Comparison of ENCODE assay signal across 11 cellular contexts in genomic region chr14:88535149-88535548, GRCh38. TPM values are rescaled to one million over a fixed set of nuclear protein-coding genes. Genes with fewer than 3 reads are reported as not detected.
DNase-seq lines count a peak whose midpoint lies in the region; ATAC-seq and TF ChIP-seq lines count a peak whose summit lies in the region.
"Had no signal": no experiment of that assay in that cellular context is flagged by ENCODE, and none has a peak within 500 bp of the region (broad histone marks: within the 10 kb centered on the region; RNA-seq: fewer than 3 reads in every experiment).

No MANE protein-coding gene starts in this region.

- H3K27ac Mint-ChIP-seq in HFFc6 (peak overlapping the region; percentile 8; the same call in 1 of the 2 replicates), mesothelial cell of epicardium (peak overlapping the region; percentile 48), immature natural killer cell (no peak overlapping the region)

- H3K27ac ChIP-seq in sigmoid colon: no peak overlapping the region
- H3K27ac ChIP-seq: brain microvascular endothelial cell, C4-2B had no signal

- H3K36me3 Mint-ChIP-seq in HFFc6 (ENCODE audit: low read depth) (peaks cover 18% of the 10 kb centered on the region), mesothelial cell of epicardium (peaks cover 31% of the 10 kb centered on the region), immature natural killer cell (peaks cover 0 to 2% (median 0%) of the 10 kb centered on the region in 3 donors)

- DNase-seq in AG20443 (ENCODE audit: low spot score): peak; percentile 42
- DNase-seq in HFFc6: no peak
- DNase-seq in dermis blood vessel endothelial cell: peak; percentile 53
- no peak for DNase-seq in mesothelial cell of epicardium (ENCODE audit: low spot score in 2 of 2, unreplicated experiment in 2 of 2)
- no peak for DNase-seq in immature natural killer cell
- no peak for DNase-seq in sigmoid colon
- no peak for DNase-seq in DMS53 (lab: John Stamatoyannopoulos, UW)
- DNase-seq: brain microvascular endothelial cell had no signal

- H3K27me3 ChIP-seq in sigmoid colon: no peaks in the 10 kb centered on the region
- H3K27me3 ChIP-seq: brain microvascular endothelial cell had no signal

- ATAC-seq in GM19397 (IDR thresholded peaks at IDR 0.05; ENCODE audit: unreplicated experiment): no peak

- no peak overlapping the region for H3K4me3 Mint-ChIP-seq in HFFc6
- no peak overlapping the region for H3K4me3 Mint-ChIP-seq in mesothelial cell of epicardium
- H3K4me3 Mint-ChIP-seq in immature natural killer cell: no peak overlapping the region

- peaks cover 0 to 29% (median 10%) of the 10 kb centered on the region in 4 donors for H3K4me1 ChIP-seq in sigmoid colon

- H3K9me3 ChIP-seq in sigmoid colon: peaks cover 0 to under 1% (median under 1%) of the 10 kb centered on the region in 4 donors

- 14 to 46% methylated on average over 4 of the region's 4 CpGs for WGBS in sigmoid colon, 2 donors

- TF ChIP-seq POLR2A in sigmoid colon (IDR thresholded peaks at IDR 0.05): no peak

- no peak overlapping the region for H3K4me3 ChIP-seq in sigmoid colon

- H3K27me3 Mint-ChIP-seq in HFFc6 (ENCODE audit: insufficient read depth) (no peaks in the 10 kb centered on the region), mesothelial cell of epicardium (ENCODE audit: low read depth) (no peaks in the 10 kb centered on the region), immature natural killer cell (ENCODE audit: low read depth in 3 of 3) (peaks cover 0 to 10% (median 4%) of the 10 kb centered on the region in 3 donors)

- peaks cover 11% of the 10 kb centered on the region for H3K4me1 Mint-ChIP-seq in HFFc6 (ENCODE audit: low read depth)
- H3K4me1 Mint-ChIP-seq in mesothelial cell of epicardium: peaks cover 18% of the 10 kb centered on the region
- H3K4me1 Mint-ChIP-seq in immature natural killer cell: no peaks in the 10 kb centered on the region

- intact Hi-C loops in sigmoid colon (cut with DNase I): no loop called here

- peaks cover 0 to 5% (median 0%) of the 10 kb centered on the region in 4 donors for H3K36me3 ChIP-seq in sigmoid colon

- H3K9me3 Mint-ChIP-seq in HFFc6 (no peaks in the 10 kb centered on the region), mesothelial cell of epicardium (peaks cover 14% of the 10 kb centered on the region), immature natural killer cell (peaks cover 0 to 5% (median 0%) of the 10 kb centered on the region in 6 donors)

- TF ChIP-seq CTCF in HFFc6 (IDR thresholded peaks at IDR 0.05) (peak; percentile 39), mesothelial cell of epicardium (IDR thresholded peaks at IDR 0.05; ENCODE audit: unreplicated experiment) (no peak), sigmoid colon (IDR thresholded peaks at IDR 0.05) (peak in 1 of 4 experiments; percentile 23)

- TF ChIP-seq EP300 in sigmoid colon (IDR thresholded peaks at IDR 0.05): no peak

RNA-seq across cellular contexts. Expression of gene PTPN21, which starts 19.7 kb away (rescaled TPM):
- total RNA-seq in HFFc6 (2021; fragmentation: NEBNext Ultra II Directional; extraction: Animal tissue kit (Norgen Biotek cat#: 25700)): 10 to 100 TPM; 22.0 to 25.9 (median 24.9) TPM
- total RNA-seq in dermis blood vessel endothelial cell (6.3 and 7.3 TPM in 2 replicates), mesothelial cell of epicardium (31.3 to 34.0 TPM (median 31.5 TPM) in 3 replicates), sigmoid colon (10 to 100 TPM; 13.7 to 29.1 (median 17.5) TPM)
- polyA plus RNA-seq in immature natural killer cell (not detected), sigmoid colon (10 to 100 TPM in 1 of 3 donors, 1 to 10 TPM in 2; 7.3 to 12.6 (median 9.5) TPM)
- total RNA-seq: T-helper 1 cell treated with Interleukin-12 subunit alpha and Interleukin-12 subunit beta and Interleukin-4 antibody, amounts not matched to agents 30 ng/mL and 1 ng/mL, for 36 hours had no signal

RNA-seq across cellular contexts. Expression of gene ZC3H14, which starts 27.7 kb away (rescaled TPM):
- 10 to 100 TPM; 56.4 to 65.1 (median 58.9) TPM for total RNA-seq in HFFc6 (2021; fragmentation: NEBNext Ultra II Directional; extraction: Animal tissue kit (Norgen Biotek cat#: 25700))
- total RNA-seq in dermis blood vessel endothelial cell (61.4 and 65.9 TPM in 2 replicates), mesothelial cell of epicardium (83.5 to 88.6 TPM (median 85.0 TPM) in 3 replicates), sigmoid colon (10 to 100 TPM; 80.4 to 89.5 (median 83.7) TPM)
- polyA plus RNA-seq in immature natural killer cell (10 to 100 TPM; 28.3 to 48.4 (median 36.1) TPM), sigmoid colon (10 to 100 TPM; 23.4 to 30.6 (median 25.0) TPM)

Comparison
In these comparisons a context has a peak if more than half of its experiments do, and no peak if none do; other contexts are left out.
1. DNase-seq: peak in AG20443 (single experiment) and dermis blood vessel endothelial cell (single experiment); none in HFFc6 (single experiment), mesothelial cell of epicardium (0 of 2), immature natural killer cell (0 of 3), sigmoid colon (single experiment) and DMS53 (single experiment).
2. H3K27ac Mint-ChIP-seq: peak in HFFc6 (single experiment) and mesothelial cell of epicardium (single experiment); none in immature natural killer cell (0 of 6).